Comparison of ENCODE assay signal across 8 cellular contexts in genomic region chr11:8168485-8169257, GRCh38. TPM values are rescaled to one million over a fixed set of nuclear protein-coding genes. Genes with fewer than 3 reads are reported as not detected.
DNase-seq lines count a peak whose midpoint lies in the region; ATAC-seq and TF ChIP-seq lines count a peak whose summit lies in the region.

Gene RIC3 (minus strand): TSS chr11:8169025. CDS start chr11:8168989, 36 bp downstream.

- H3K4me1 ChIP-seq in esophagus muscularis mucosa (peaks cover 4 to 28% (median 20%) of the 10 kb centered on the region in 4 donors), neuron (ENCODE audit: insufficient read depth, low read length) (no peaks in the 10 kb centered on the region)

- H3K27ac ChIP-seq in esophagus muscularis mucosa (replicated peaks in 1 of 4), result peak within 1 kb of the TSS; percentile 60 to 75 (median 73)

- no peak for TF ChIP-seq EP300 in esophagus muscularis mucosa (IDR thresholded peaks at IDR 0.05)

- peak within 1 kb of the TSS; percentile 69 for H2AFZ ChIP-seq in neuron (ENCODE audit: low read depth, low read length)

- DNase-seq in activated gamma-delta T cell treated with Interleukin-2 at 50 U/mL for 16 hours, result peak; percentile 26
- no peak for DNase-seq in activated gamma-delta T cell (lab: John Stamatoyannopoulos, UW)
- peak; percentile 48 to 74 for DNase-seq in NCI-H187 (lab: John Stamatoyannopoulos, UW)
- DNase-seq in activated CD8-positive, alpha-beta memory T cell treated with anti-CD3 and anti-CD28 coated beads, Interleukin-2, amount 50 U/mL, for 1 hour (ENCODE audit: extremely low read depth), result peak; percentile 1
- DNase-seq in esophagus muscularis mucosa (ENCODE audit: extremely low spot score), result no peak
- peak; percentile 68 for DNase-seq in superior temporal gyrus (ENCODE audit: extremely low spot score)

- peak in 1 of 3 experiments; percentile 4 for TF ChIP-seq CTCF in esophagus muscularis mucosa (IDR thresholded peaks at IDR 0.05)

- H3K36me3 ChIP-seq in esophagus muscularis mucosa, result no peaks in the 10 kb centered on the region
- no peaks in the 10 kb centered on the region for H3K36me3 ChIP-seq in neuron (ENCODE audit: insufficient read depth, low read length)

- peak within 1 kb of the TSS; percentile 73 to 90 (median 79) for H3K4me3 ChIP-seq in esophagus muscularis mucosa
- peak within 1 kb of the TSS; percentile 66 for H3K4me3 ChIP-seq in neuron (ENCODE audit: low read length)

- ATAC-seq in GM19328 (IDR thresholded peaks at IDR 0.05; ENCODE audit: unreplicated experiment), result no peak

- H3K27me3 ChIP-seq in esophagus muscularis mucosa (peaks cover 0 to 16% (median 0%) of the 10 kb centered on the region in 4 donors), neuron (ENCODE audit: insufficient read depth, low read length) (peaks cover 4% of the 10 kb centered on the region)

- no peak for TF ChIP-seq POLR2A in esophagus muscularis mucosa (IDR thresholded peaks at IDR 0.05; ENCODE audit: low read depth)

- intact Hi-C loops in esophagus muscularis mucosa (cut with DNase I), result no loop called here

- WGBS in esophagus muscularis mucosa, result 3% methylated on average over 36 of the region's 62 CpGs

- no peaks in the 10 kb centered on the region for H3K9me3 ChIP-seq in esophagus muscularis mucosa
- no peaks in the 10 kb centered on the region for H3K9me3 ChIP-seq in neuron (ENCODE audit: low read length)

RNA-seq across cellular contexts. Expression of gene RIC3, which starts in this region (rescaled TPM):
- 10 to 100 TPM; 12.8 to 19.9 (median 17.1) TPM for total RNA-seq in esophagus muscularis mucosa

Comparison
In these comparisons a context has a peak if more than half of its experiments do, and no peak if none do; other contexts are left out.
1. DNase-seq: peak in activated gamma-delta T cell treated with Interleukin-2 at 50 U/mL for 16 hours (single experiment), NCI-H187 (2 of 2), activated CD8-positive, alpha-beta memory T cell treated with anti-CD3 and anti-CD28 coated beads, Interleukin-2, amount 50 U/mL, for 1 hour (single experiment) and superior temporal gyrus (single experiment); none in activated gamma-delta T cell (single experiment) and esophagus muscularis mucosa (single experiment).